ENCODE assay signal across 15 cellular contexts in genomic region chr7:29557954-29558353, GRCh38. TPM values are rescaled to one million over a fixed set of nuclear protein-coding genes. Genes with fewer than 3 reads are reported as not detected.
DNase-seq lines count a peak whose midpoint lies in the region; ATAC-seq, FAIRE-seq and TF ChIP-seq lines count a peak whose summit lies in the region.
"Had no signal": no experiment of that assay in that cellular context is flagged by ENCODE, and none has a peak within 500 bp of the region (broad histone marks: within the 10 kb centered on the region; RNA-seq: fewer than 3 reads in every experiment).

No MANE protein-coding gene starts in this region.

- no peak for TF ChIP-seq CTCF in WTC11 (IDR thresholded peaks at IDR 0.05)

- H3K27ac Mint-ChIP-seq in WTC11, result peak overlapping the region; percentile 61
- H3K27ac Mint-ChIP-seq in activated CD4-positive, alpha-beta memory T cell treated with anti-CD3 and anti-CD28 coated beads for 36 hours, result no peak overlapping the region
- H3K27ac Mint-ChIP-seq: mesothelial cell of epicardium, type B pancreatic cell had no signal

- POLR2A ChIA-PET in WTC11 (lab: Charles Lee) (no interaction called here), HEK293T (lab: Yijun Ruan, JAX) (no interaction called here)
- POLR2A ChIA-PET in activated CD4-positive, alpha-beta memory T cell treated with anti-CD3 and anti-CD28 coated beads for 36 hours (lab: Charles Lee), result no interaction called here

- peaks cover 8% of the 10 kb centered on the region; the same call in 1 of the 2 replicates for H3K36me3 Mint-ChIP-seq in WTC11
- H3K36me3 Mint-ChIP-seq in activated CD4-positive, alpha-beta memory T cell treated with anti-CD3 and anti-CD28 coated beads for 36 hours, result no peaks in the 10 kb centered on the region

- H3K4me1 Mint-ChIP-seq in WTC11, result peaks cover 43% of the 10 kb centered on the region
- H3K4me1 Mint-ChIP-seq in activated CD4-positive, alpha-beta memory T cell treated with anti-CD3 and anti-CD28 coated beads for 36 hours (ENCODE audit: low read depth), result no peaks in the 10 kb centered on the region
- H3K4me1 Mint-ChIP-seq: mesothelial cell of epicardium had no signal

- ATAC-seq in Right ventricle myocardium inferior (peak; percentile 28), left ventricle myocardium superior (no peak), WTC11 (peak; percentile 71)
- ATAC-seq: GM12878 had no signal

- FAIRE-seq in urothelium cell line (lab: Jason Lieb, UNC), result peak; percentile 83
- FAIRE-seq: GM12878, H54, pancreas had no signal

- intact Hi-C loops in Right ventricle myocardium inferior (cut with DNase I), result no loop called here
- intact Hi-C loops in left ventricle myocardium superior (cut with micrococcal nuclease), result no loop called here
- intact Hi-C loops in activated CD4-positive, alpha-beta memory T cell treated with anti-CD3 and anti-CD28 coated beads for 36 hours (cut with micrococcal nuclease), result no loop called here

- CTCF ChIA-PET in WTC11 (lab: Charles Lee), result interaction anchor here (1.2 kb wide), 1 partner anchor 368 kb away, joined by 3 read pairs; no protein-coding TSS in a partner anchor
- CTCF ChIA-PET in activated CD4-positive, alpha-beta memory T cell treated with anti-CD3 and anti-CD28 coated beads for 36 hours (lab: Charles Lee), result no interaction called here
- CTCF ChIA-PET in HEK293T (lab: Yijun Ruan, JAX), result no interaction called here

- H3K9me3 Mint-ChIP-seq in WTC11, result no peaks in the 10 kb centered on the region
- H3K9me3 Mint-ChIP-seq in activated CD4-positive, alpha-beta memory T cell treated with anti-CD3 and anti-CD28 coated beads for 36 hours, result no peaks in the 10 kb centered on the region
- H3K9me3 Mint-ChIP-seq: type B pancreatic cell had no signal

- peaks cover 5% of the 10 kb centered on the region for H3K27me3 Mint-ChIP-seq in WTC11 (ENCODE audit: low read depth)
- peaks cover 27% of the 10 kb centered on the region for H3K27me3 Mint-ChIP-seq in activated CD4-positive, alpha-beta memory T cell treated with anti-CD3 and anti-CD28 coated beads for 36 hours

- H3K4me3 Mint-ChIP-seq in WTC11, result peak overlapping the region; percentile 17
- H3K4me3 Mint-ChIP-seq in activated CD4-positive, alpha-beta memory T cell treated with anti-CD3 and anti-CD28 coated beads for 36 hours, result no peak overlapping the region
- H3K4me3 Mint-ChIP-seq: mesothelial cell of epicardium, type B pancreatic cell had no signal

- DNase-seq in Right ventricle myocardium inferior (ENCODE audit: missing footprints) (no peak), left ventricle myocardium superior (no peak), WTC11 (ENCODE audit: low spot score) (no peak), iPS-NIHi11 (ENCODE audit: low spot score) (peak; percentile 49), urothelium cell line (ENCODE audit: low spot score) (no peak), DMS 273 (lab: John Stamatoyannopoulos, UW; ENCODE audit: unreplicated experiment) (no peak), HEK293T (ENCODE audit: extremely low spot score) (no peak)
- no peak for DNase-seq in activated CD4-positive, alpha-beta memory T cell treated with anti-CD3 and anti-CD28 coated beads for 36 hours
- DNase-seq: activated CD4-positive, alpha-beta T cell treated with anti-CD3 and anti-CD28 coated beads, Interleukin-2, amount 50 U/mL, for 4 hours; Calu3 had no signal

TF ChIP-seq in WTC11, 78 proteins besides CTCF, POLR2A, EP300 and RAD21:
- no peak for TF ChIP-seq GABPB1 (CRISPR knock-in tag; IDR thresholded peaks at IDR 0.05)
- 0 out of 2 replicates have a peak, but pooled peaks have one; percentile 23 for TF ChIP-seq PRRX2 (CRISPR knock-in tag; IDR thresholded peaks at IDR 0.05)
- TF ChIP-seq NFE2L1 (CRISPR knock-in tag; IDR thresholded peaks at IDR 0.05), result peak; percentile 94
- TF ChIP-seq AR (CRISPR knock-in tag; IDR thresholded peaks at IDR 0.05), result no peak
- no peak for TF ChIP-seq ZNF423 (CRISPR knock-in tag; IDR thresholded peaks at IDR 0.05)
- no peak for TF ChIP-seq ESRRA (CRISPR knock-in tag; IDR thresholded peaks at IDR 0.05; ENCODE audit: borderline replicate concordance)
- no peak for TF ChIP-seq CBFB (CRISPR knock-in tag; IDR thresholded peaks at IDR 0.05; ENCODE audit: low read depth)
- TF ChIP-seq MAX (CRISPR knock-in tag; IDR thresholded peaks at IDR 0.05), result 0 out of 2 replicates have a peak, but pooled peaks have one; percentile 40

TF ChIP-seq in HEK293T, 16 proteins besides CTCF, POLR2A, EP300 and RAD21:
- TF ChIP-seq LEF1 (IDR thresholded peaks at IDR 0.05; ENCODE audit: borderline replicate concordance), result no peak
- no peak for TF ChIP-seq ARNT (IDR thresholded peaks at IDR 0.05)
- TF ChIP-seq NFRKB (IDR thresholded peaks at IDR 0.05), result no peak
- no peak for TF ChIP-seq ZNF384 (IDR thresholded peaks at IDR 0.05)
- no peak for TF ChIP-seq TARDBP (IDR thresholded peaks at IDR 0.05)
- TF ChIP-seq SUZ12 (IDR thresholded peaks at IDR 0.05), result no peak
- TF ChIP-seq FOXK2 (IDR thresholded peaks at IDR 0.05), result no peak
- TF ChIP-seq FOXM1 (IDR thresholded peaks at IDR 0.05; ENCODE audit: borderline replicate concordance), result no peak
- no peak for TF ChIP-seq CTBP1 (IDR thresholded peaks at IDR 0.05; ENCODE audit: borderline replicate concordance)

RNA-seq across cellular contexts. Expression of gene PRR15, which starts 5.7 kb away (rescaled TPM):
- total RNA-seq in Right ventricle myocardium inferior (0.32 TPM), left ventricle myocardium superior (0.35 TPM), WTC11 (2021) (17.6 to 22.7 TPM (median 21.2 TPM) in 3 replicates)
- not detected for total RNA-seq in activated CD4-positive, alpha-beta memory T cell treated with anti-CD3 and anti-CD28 coated beads for 36 hours
- total RNA-seq: GM12878 had no signal

Comparison
In these comparisons a context has a peak if more than half of its experiments do, and no peak if none do; other contexts are left out.
1. RNA of gene PRR15, which starts 5.7 kb away (total RNA-seq): 17.6 to 22.7 TPM in WTC11; 0.35 TPM in left ventricle myocardium superior (single experiment), 0.32 TPM in Right ventricle myocardium inferior (single experiment) and not detected in activated CD4-positive, alpha-beta memory T cell treated with anti-CD3 and anti-CD28 coated beads for 36 hours; every median in the first group is over 10 times any median in the second.